ENCODE assay signal across 8 cellular contexts in genomic region chr18:61582205-61582710, GRCh38.
A peak's percentile ranks its signal among the peaks of the same experiment; 100 is the strongest.
DNase-seq lines count a peak whose midpoint lies in the region; ATAC-seq and TF ChIP-seq lines count a peak whose summit lies in the region.

No MANE protein-coding gene starts in this region.

- intact Hi-C loops in breast epithelium (cut with DNase I; ENCODE audit: low total_unique reads) (loop anchor here (10.0 kb wide), 1 partner anchor 313 kb away; the partner anchor contains the start of gene RNF152), testis (cut with DNase I; ENCODE audit: low total_unique reads) (no loop called here)

- H3K27me3 ChIP-seq in breast epithelium = no peaks in the 10 kb centered on the region
- no peaks in the 10 kb centered on the region for H3K27me3 ChIP-seq in testis

- ATAC-seq in HG02852 (IDR thresholded peaks at IDR 0.05; ENCODE audit: unreplicated experiment) = peak; percentile 27
- ATAC-seq in left lobe of liver = peak; percentile 76
- ATAC-seq in HG02973 (IDR thresholded peaks at IDR 0.05; ENCODE audit: unreplicated experiment) = no peak
- ATAC-seq in HG03460 (IDR thresholded peaks at IDR 0.05; ENCODE audit: unreplicated experiment) = no peak
- ATAC-seq in HG03139 (IDR thresholded peaks at IDR 0.05; ENCODE audit: unreplicated experiment) = no peak

- 2 to 18% methylated on average over 15 of the region's 15 CpGs for WGBS in testis, 2 donors

- no peaks in the 10 kb centered on the region for H3K36me3 ChIP-seq in breast epithelium
- no peaks in the 10 kb centered on the region for H3K36me3 ChIP-seq in testis (ENCODE audit: low read depth, missing control alignments)

- peak in 1 of 3 donors; percentile 22 for TF ChIP-seq CTCF in breast epithelium (IDR thresholded peaks at IDR 0.05)
- TF ChIP-seq CTCF in testis (IDR thresholded peaks at IDR 0.05) = peak in 1 of 3 experiments; percentile 31

- H3K4me3 ChIP-seq in breast epithelium (peak overlapping the region; percentile 30 to 69 (median 46)), testis (peak overlapping the region; percentile 24 to 47)

- H3K9me3 ChIP-seq in breast epithelium (no peaks in the 10 kb centered on the region), testis (no peaks in the 10 kb centered on the region)

- no peaks in the 10 kb centered on the region for H3K4me1 ChIP-seq in breast epithelium
- H3K4me1 ChIP-seq in testis = peaks cover 18% of the 10 kb centered on the region

- no peak for TF ChIP-seq POLR2A in breast epithelium (IDR thresholded peaks at IDR 0.05)
- no peak for TF ChIP-seq POLR2A in testis (IDR thresholded peaks at IDR 0.05)

- H3K27ac ChIP-seq in breast epithelium = peak overlapping the region; percentile 37 to 70
- peak overlapping the region; percentile 74 to 86 for H3K27ac ChIP-seq in testis

- DNase-seq in breast epithelium (ENCODE audit: low spot score in 2 of 2) = no peak
- no peak for DNase-seq in left lobe of liver (ENCODE audit: low spot score)
- peak; percentile 33 for DNase-seq in testis
- DNase-seq in SKM-1 treated with dmso at 0.1 percent for 144 hours (lab: John Stamatoyannopoulos, UW; ENCODE audit: unreplicated experiment) = no peak

Comparison
In these comparisons a context has a peak if more than half of its experiments do, and no peak if none do; other contexts are left out.
1. ATAC-seq: peak in HG02852 (single experiment) and left lobe of liver (single experiment); none in HG02973 (single experiment), HG03460 (single experiment) and HG03139 (single experiment).